13 cellular contexts compared by ENCODE assay signal in genomic region chr10:4266387-4267083, GRCh38.
A peak's percentile ranks its signal among the peaks of the same experiment; 100 is the strongest.
DNase-seq lines count a peak whose midpoint lies in the region; ATAC-seq, FAIRE-seq and TF ChIP-seq lines count a peak whose summit lies in the region.
"Had no signal": no experiment of that assay in that cellular context is flagged by ENCODE, and none has a peak within 500 bp of the region (broad histone marks: within the 10 kb centered on the region; RNA-seq: fewer than 3 reads in every experiment).

No MANE protein-coding gene starts in this region.

- in situ Hi-C loops in HepG2 (cut with HindIII; ENCODE audit: extremely low pct_ligation_motif_present, low pct_unique_long_range_greater_than_20kb): no loop called here

- no peak for TF ChIP-seq POLR2A in endothelial cell of umbilical vein (IDR thresholded peaks at IDR 0.05; ENCODE audit: low read depth, low read length)
- TF ChIP-seq POLR2A in HepG2 (IDR thresholded peaks at IDR 0.05; ENCODE audit: insufficient read depth in 1 of 2, low read depth in 2 of 2, low read length in 2 of 2): no peak

- TF ChIP-seq RAD21 in HepG2 (CRISPR knock-in tag; IDR thresholded peaks at IDR 0.05): no peak

- no peak overlapping the region for H3K27ac Mint-ChIP-seq in T-helper 2 cell treated with Interferon-gamma antibody and Interleukin-4, amounts not matched to agents 5 μg/mL and 100 μg/mL, for 36 hours
- H3K27ac Mint-ChIP-seq: activated T-helper 2 cell treated with anti-CD3 and anti-CD28 coated beads, Interferon-gamma antibody, Interleukin-2, Interleukin-4, amounts not matched to agents 10 μg/mL and 5 μg/mL and 100 μg/mL, durations not matched to agents 14 hours and 24 hours and 36 hours; brain had no signal

- POLR2A ChIA-PET in endothelial cell of umbilical vein (lab: Charles Lee) (no interaction called here), HepG2 (lab: Yijun Ruan, JAX) (no interaction called here)

- 15% methylated on average over 4 of the region's 4 CpGs for WGBS in HepG2 (ENCODE audit: low lambda C conversion rate)

- CTCF ChIA-PET in endothelial cell of umbilical vein (lab: Charles Lee): interaction anchor here (0.6 to 1.6 kb wide), 3 partner anchors 15 to 390 kb away, joined by 3 to 5 read pairs (median 3); no protein-coding TSS in a partner anchor
- CTCF ChIA-PET in HepG2 (lab: Yijun Ruan, JAX; ENCODE audit: low intra/inter-chr PET ratio, low total read pairs): no interaction called here

- peaks cover 28% of the 10 kb centered on the region for H3K27me3 Mint-ChIP-seq in T-helper 2 cell treated with Interferon-gamma antibody and Interleukin-4, amounts not matched to agents 5 μg/mL and 100 μg/mL, for 36 hours (ENCODE audit: low read depth)

- H3K79me2 ChIP-seq in ACC112 (ENCODE audit: control insufficient read depth, insufficient read depth, low read length, unreplicated experiment) (no peaks in the 10 kb centered on the region), endothelial cell of umbilical vein (ENCODE audit: control insufficient read depth, insufficient read depth, low read length) (no peaks in the 10 kb centered on the region), HepG2 (ENCODE audit: insufficient read depth, low read length) (no peaks in the 10 kb centered on the region)

- H2AFZ ChIP-seq in ACC112 (ENCODE audit: low read length, unreplicated experiment) (no peak overlapping the region), endothelial cell of umbilical vein (ENCODE audit: low read depth, low read length) (no peak overlapping the region), HepG2 (ENCODE audit: low read length) (no peak overlapping the region)

- no peak overlapping the region for H3K4me3 Mint-ChIP-seq in T-helper 2 cell treated with Interferon-gamma antibody and Interleukin-4, amounts not matched to agents 5 μg/mL and 100 μg/mL, for 36 hours
- H3K4me3 Mint-ChIP-seq: brain, H9 had no signal

- no peaks in the 10 kb centered on the region for H3K9me3 ChIP-seq in endothelial cell of umbilical vein (replicated peaks; ENCODE audit: control insufficient read depth, insufficient read depth, low read length)
- H3K9me3 ChIP-seq in HepG2 (ENCODE audit: low read length): no peaks in the 10 kb centered on the region
- H3K9me3 ChIP-seq: Peyer's patch had no signal

- H3K9me1 ChIP-seq in endothelial cell of umbilical vein (replicated peaks; ENCODE audit: control insufficient read depth, extremely low read depth, insufficient read depth, low read length): no peaks in the 10 kb centered on the region

- no peak overlapping the region for H3K4me3 ChIP-seq in ACC112 (ENCODE audit: low read depth, low read length)
- H3K4me3 ChIP-seq in endothelial cell of umbilical vein (replicated peaks in 1 of 3; ENCODE audit: insufficient read depth in 1 of 3, low read depth in 1 of 3, low read length in 3 of 3): no peak overlapping the region
- no peak overlapping the region for H3K4me3 ChIP-seq in HepG2 (replicated peaks in 1 of 3; ENCODE audit: insufficient read depth in 1 of 3, low read depth in 2 of 3, low read length in 3 of 3)
- H3K4me3 ChIP-seq: Peyer's patch had no signal

- H3K4me2 ChIP-seq in endothelial cell of umbilical vein (ENCODE audit: insufficient read depth, low read length): no peak overlapping the region
- no peak overlapping the region for H3K4me2 ChIP-seq in HepG2 (ENCODE audit: low read depth, low read length)

- no TSS peak for BruUV-seq in endothelial cell of umbilical vein (replicated peaks; lab: Mats Ljungman, UMichigan)
- no TSS peak for BruUV-seq in HepG2 (replicated peaks; lab: Mats Ljungman, UMichigan)

- no peak for FAIRE-seq in endothelial cell of umbilical vein (lab: Jason Lieb, UNC)
- no peak for FAIRE-seq in HepG2 (lab: Jason Lieb, UNC)

- TF ChIP-seq CTCF in endothelial cell of umbilical vein (IDR thresholded peaks at IDR 0.05; ENCODE audit: extremely low read depth in 1 of 2, insufficient read depth in 1 of 2, low read depth in 1 of 2, low read length in 2 of 2) (no peak), HepG2 (CRISPR knock-in tag; IDR thresholded peaks at IDR 0.05) (no peak)

- H3K9me3 Mint-ChIP-seq in T-helper 2 cell treated with Interferon-gamma antibody and Interleukin-4, amounts not matched to agents 5 μg/mL and 100 μg/mL, for 36 hours: no peaks in the 10 kb centered on the region
- H3K9me3 Mint-ChIP-seq: activated T-helper 2 cell treated with anti-CD3 and anti-CD28 coated beads, Interferon-gamma antibody, Interleukin-2, Interleukin-4, amounts not matched to agents 10 μg/mL and 5 μg/mL and 100 μg/mL, durations not matched to agents 14 hours and 24 hours and 36 hours had no signal

- no peaks in the 10 kb centered on the region for H3K27me3 ChIP-seq in ACC112 (ENCODE audit: insufficient read depth, low read length)
- no peaks in the 10 kb centered on the region for H3K27me3 ChIP-seq in endothelial cell of umbilical vein (ENCODE audit: control insufficient read depth in 2 of 2, insufficient read depth in 2 of 2, low read length in 2 of 2)
- peaks cover 3 to 10% of the 10 kb centered on the region in 2 experiments; a peak in 2 of 5 replicates for H3K27me3 ChIP-seq in HepG2 (ENCODE audit: control insufficient read depth in 1 of 2, insufficient read depth in 2 of 2, low read length in 2 of 2)
- H3K27me3 ChIP-seq: Peyer's patch had no signal

- TF ChIP-seq EP300 in HepG2 (IDR thresholded peaks at IDR 0.05; ENCODE audit: low read depth in 2 of 2, low read length in 2 of 2) (no peak), HepG2 (CRISPR knock-in tag; IDR thresholded peaks at IDR 0.05; ENCODE audit: borderline replicate concordance) (no peak)

- DNase-seq in NOMO-1 (lab: John Stamatoyannopoulos, UW; ENCODE audit: unreplicated experiment in 2 of 2) (peak; percentile 16 to 75), endothelial cell of umbilical vein (ENCODE audit: low read depth, low spot score) (peak; percentile 49), HepG2 (ENCODE audit: low spot score) (no peak), NCI-H446 (lab: John Stamatoyannopoulos, UW) (no peak), cortex of kidney (lab: John Stamatoyannopoulos, UW) (no peak), SKM-1 (lab: John Stamatoyannopoulos, UW; ENCODE audit: unreplicated experiment) (no peak)
- DNase-seq in T-helper 2 cell treated with Interferon-gamma antibody and Interleukin-4, amounts not matched to agents 5 μg/mL and 100 μg/mL, for 36 hours (ENCODE audit: low spot score): no peak
- DNase-seq: activated CD4-positive, alpha-beta T cell treated with anti-CD3 and anti-CD28 coated beads, Interleukin-2, amount 50 U/mL, for 4 hours; H9 had no signal

- H3K27ac ChIP-seq in ACC112 (ENCODE audit: low read depth, low read length) (peak overlapping the region; percentile 64), endothelial cell of umbilical vein (ENCODE audit: insufficient read depth, low read depth, low read length) (no peak overlapping the region), HepG2 (ENCODE audit: extremely low read length, insufficient read depth, low read length) (no peak overlapping the region)
- H3K27ac ChIP-seq: Peyer's patch had no signal

- intact Hi-C loops in endothelial cell of umbilical vein (cut with micrococcal nuclease): no loop called here
- intact Hi-C loops in HepG2 (cut with micrococcal nuclease; ENCODE audit: unreplicated experiment): no loop called here

- no peak overlapping the region for H3K9ac ChIP-seq in endothelial cell of umbilical vein (replicated peaks; ENCODE audit: extremely low read depth, insufficient read depth, low read length)
- H3K9ac ChIP-seq in HepG2 (ENCODE audit: insufficient read depth, low read depth, low read length): no peak overlapping the region

- dilution Hi-C loops in endothelial cell of umbilical vein (cut with MboI; ENCODE audit: extremely low pct_ligation_motif_present, low sequenced_read_pairs): no loop called here

- H3K4me1 ChIP-seq in ACC112 (ENCODE audit: control insufficient read depth, insufficient read depth, low read length, unreplicated experiment): peaks cover 40% of the 10 kb centered on the region
- peaks cover 6% of the 10 kb centered on the region for H3K4me1 ChIP-seq in endothelial cell of umbilical vein (ENCODE audit: control insufficient read depth, extremely low read depth, insufficient read depth, low read length)
- no peaks in the 10 kb centered on the region for H3K4me1 ChIP-seq in HepG2 (ENCODE audit: insufficient read depth, low read length)

- peaks cover 3% of the 10 kb centered on the region for H3K4me1 Mint-ChIP-seq in T-helper 2 cell treated with Interferon-gamma antibody and Interleukin-4, amounts not matched to agents 5 μg/mL and 100 μg/mL, for 36 hours (ENCODE audit: low read depth)
- H3K4me1 Mint-ChIP-seq: H9 had no signal

- no peaks in the 10 kb centered on the region for H4K20me1 ChIP-seq in endothelial cell of umbilical vein (replicated peaks; ENCODE audit: control insufficient read depth, extremely low read depth, insufficient read depth, low read length)
- no peaks in the 10 kb centered on the region for H4K20me1 ChIP-seq in HepG2 (ENCODE audit: insufficient read depth, low read length)

- ATAC-seq in HepG2: no peak

- H3K36me3 Mint-ChIP-seq in T-helper 2 cell treated with Interferon-gamma antibody and Interleukin-4, amounts not matched to agents 5 μg/mL and 100 μg/mL, for 36 hours (ENCODE audit: low read depth): no peaks in the 10 kb centered on the region
- H3K36me3 Mint-ChIP-seq: brain had no signal

- H3K36me3 ChIP-seq in ACC112 (ENCODE audit: insufficient read depth, low read length): no peaks in the 10 kb centered on the region
- no peaks in the 10 kb centered on the region for H3K36me3 ChIP-seq in endothelial cell of umbilical vein (ENCODE audit: control insufficient read depth in 2 of 2, extremely low read depth in 1 of 2, insufficient read depth in 2 of 2, low read length in 2 of 2)
- no peaks in the 10 kb centered on the region for H3K36me3 ChIP-seq in HepG2 (replicated peaks in 1 of 2; ENCODE audit: control insufficient read depth in 1 of 2, insufficient read depth in 2 of 2, low read length in 2 of 2)
- H3K36me3 ChIP-seq: Peyer's patch had no signal

TF ChIP-seq in endothelial cell of umbilical vein, 7 proteins besides CTCF, POLR2A, EP300 and RAD21 (continues in another document):
- TF ChIP-seq FOS (IDR thresholded peaks at IDR 0.05; ENCODE audit: borderline replicate concordance, insufficient read depth, low read length): no peak
- no peak for TF ChIP-seq JUN (IDR thresholded peaks at IDR 0.05; ENCODE audit: borderline replicate concordance, insufficient read depth, insufficient read length, low read depth)
- TF ChIP-seq MAX (IDR thresholded peaks at IDR 0.05; ENCODE audit: insufficient read depth, insufficient read length): no peak

TF ChIP-seq in HepG2, 621 proteins besides CTCF, POLR2A, EP300 and RAD21 (continues in another document):
- no peak for TF ChIP-seq ZNF616 (CRISPR knock-in tag; IDR thresholded peaks at IDR 0.05; ENCODE audit: low read depth)
- TF ChIP-seq ZKSCAN1 (IDR thresholded peaks at IDR 0.05; ENCODE audit: low read length): no peak
- no peak for TF ChIP-seq ZNF180 (CRISPR knock-in tag; IDR thresholded peaks at IDR 0.05; ENCODE audit: borderline replicate concordance, low read depth)
- no peak for TF ChIP-seq ZNF138 (CRISPR knock-in tag; IDR thresholded peaks at IDR 0.05; ENCODE audit: low read depth)

Comparison
In these comparisons a context has a peak if more than half of its experiments do, and no peak if none do; other contexts are left out.
1. DNase-seq: peak in NOMO-1 (2 of 2) and endothelial cell of umbilical vein (single experiment); none in HepG2 (single experiment), NCI-H446 (0 of 2), cortex of kidney (single experiment), T-helper 2 cell treated with Interferon-gamma antibody and Interleukin-4, amounts not matched to agents 5 μg/mL and 100 μg/mL, for 36 hours (single experiment) and SKM-1 (single experiment).